ENCODE assay signal across 1 cellular context in the genomic region with DNA sequence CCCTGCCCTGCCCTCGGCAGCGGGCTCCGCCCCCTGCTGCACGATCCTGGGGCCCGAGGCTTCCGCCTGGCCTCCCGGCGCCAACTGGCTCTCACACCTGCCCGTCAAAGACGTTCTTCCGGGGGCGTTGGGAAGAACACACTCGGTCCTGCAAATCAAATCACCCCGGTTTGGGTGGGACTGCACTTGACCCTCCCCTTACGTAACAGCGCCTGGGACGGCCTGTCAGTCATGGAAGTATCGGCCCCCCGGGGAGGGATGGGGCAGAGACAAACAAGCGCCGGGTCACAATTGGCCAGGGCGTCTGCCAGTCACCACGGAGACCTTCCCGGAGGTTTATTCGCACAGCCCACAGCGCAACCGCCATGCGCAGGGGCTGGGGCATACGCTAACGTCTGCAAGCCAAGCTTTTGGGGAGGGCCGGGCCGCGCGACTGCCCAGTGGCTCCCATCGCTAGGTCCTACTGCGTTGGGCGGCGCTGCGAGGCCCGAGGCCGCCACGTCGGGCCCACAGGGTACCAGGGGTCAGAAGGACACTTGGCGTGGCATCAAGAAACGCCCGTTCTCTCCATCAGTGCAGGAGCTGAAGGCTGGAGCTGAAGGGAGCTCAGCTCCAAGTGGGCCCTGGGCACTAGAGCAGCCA.
A peak's percentile ranks its signal among the peaks of the same experiment; 100 is the strongest.
TF ChIP-seq lines count a peak whose summit lies in the region.

No MANE protein-coding gene starts in this region.

TF ChIP-seq in HepG2, 621 proteins besides CTCF, POLR2A, EP300 and RAD21 (continued from another document and continues in another):
- TF ChIP-seq, protein P1, sequence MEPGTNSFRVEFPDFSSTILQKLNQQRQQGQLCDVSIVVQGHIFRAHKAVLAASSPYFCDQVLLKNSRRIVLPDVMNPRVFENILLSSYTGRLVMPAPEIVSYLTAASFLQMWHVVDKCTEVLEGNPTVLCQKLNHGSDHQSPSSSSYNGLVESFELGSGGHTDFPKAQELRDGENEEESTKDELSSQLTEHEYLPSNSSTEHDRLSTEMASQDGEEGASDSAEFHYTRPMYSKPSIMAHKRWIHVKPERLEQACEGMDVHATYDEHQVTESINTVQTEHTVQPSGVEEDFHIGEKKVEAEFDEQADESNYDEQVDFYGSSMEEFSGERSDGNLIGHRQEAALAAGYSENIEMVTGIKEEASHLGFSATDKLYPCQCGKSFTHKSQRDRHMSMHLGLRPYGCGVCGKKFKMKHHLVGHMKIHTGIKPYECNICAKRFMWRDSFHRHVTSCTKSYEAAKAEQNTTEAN (CRISPR knock-in tag; conservative IDR thresholded peaks at IDR 0.05) = peak; percentile 42
- TF ChIP-seq NCOA5 (CRISPR knock-in tag; IDR thresholded peaks at IDR 0.05) (no peak), ZNF616 (CRISPR knock-in tag; IDR thresholded peaks at IDR 0.05; ENCODE audit: low read depth) (no peak), MATR3 (CRISPR knock-in tag; IDR thresholded peaks at IDR 0.05) (no peak), FOXK2 (IDR thresholded peaks at IDR 0.05) (0 out of 2 replicates have a peak, but pooled peaks have one; percentile 36), SNRNP70 (IDR thresholded peaks at IDR 0.05; ENCODE audit: low read depth, low read length) (no peak), FLYWCH1 (CRISPR knock-in tag; IDR thresholded peaks at IDR 0.05) (no peak), CENPX (CRISPR knock-in tag; IDR thresholded peaks at IDR 0.05) (no peak), ATM (IDR thresholded peaks at IDR 0.05; ENCODE audit: borderline replicate concordance) (peak; percentile 42; the same call in 1 of the 2 replicates), SRY (CRISPR knock-in tag; IDR thresholded peaks at IDR 0.05) (peak; percentile 86), MYC (CRISPR knock-in tag; IDR thresholded peaks at IDR 0.05; ENCODE audit: borderline replicate concordance) (peak; percentile 91), SRF (IDR thresholded peaks at IDR 0.05; ENCODE audit: low read depth, low read length) (0 out of 2 replicates have a peak, but pooled peaks have one; percentile 14), ZNF552 (CRISPR knock-in tag; IDR thresholded peaks at IDR 0.05; ENCODE audit: borderline replicate concordance) (peak; percentile 89), PAWR (CRISPR knock-in tag; IDR thresholded peaks at IDR 0.05; ENCODE audit: borderline replicate concordance) (peak; percentile 72; the same call in 1 of the 2 replicates), SAFB2 (CRISPR knock-in tag; IDR thresholded peaks at IDR 0.05; ENCODE audit: borderline replicate concordance, low read depth) (no peak), HNF4A (CRISPR knock-in tag; IDR thresholded peaks at IDR 0.05) (peak; percentile 74), TBP (CRISPR knock-in tag; IDR thresholded peaks at IDR 0.05) (no peak), MXD4 (CRISPR knock-in tag; IDR thresholded peaks at IDR 0.05) (peak; percentile 76; the same call in 1 of the 2 replicates), SMAD3 (CRISPR knock-in tag; IDR thresholded peaks at IDR 0.05) (peak; percentile 89), RFX5 (IDR thresholded peaks at IDR 0.05; ENCODE audit: low read depth, low read length) (peak; percentile 64; the same call in 1 of the 2 replicates), FOXA1 (IDR thresholded peaks at IDR 0.05) (no peak), FOXA1 (CRISPR knock-in tag; IDR thresholded peaks at IDR 0.05) (no peak; the same call in 1 of the 2 replicates)
- TF ChIP-seq, protein P2, sequence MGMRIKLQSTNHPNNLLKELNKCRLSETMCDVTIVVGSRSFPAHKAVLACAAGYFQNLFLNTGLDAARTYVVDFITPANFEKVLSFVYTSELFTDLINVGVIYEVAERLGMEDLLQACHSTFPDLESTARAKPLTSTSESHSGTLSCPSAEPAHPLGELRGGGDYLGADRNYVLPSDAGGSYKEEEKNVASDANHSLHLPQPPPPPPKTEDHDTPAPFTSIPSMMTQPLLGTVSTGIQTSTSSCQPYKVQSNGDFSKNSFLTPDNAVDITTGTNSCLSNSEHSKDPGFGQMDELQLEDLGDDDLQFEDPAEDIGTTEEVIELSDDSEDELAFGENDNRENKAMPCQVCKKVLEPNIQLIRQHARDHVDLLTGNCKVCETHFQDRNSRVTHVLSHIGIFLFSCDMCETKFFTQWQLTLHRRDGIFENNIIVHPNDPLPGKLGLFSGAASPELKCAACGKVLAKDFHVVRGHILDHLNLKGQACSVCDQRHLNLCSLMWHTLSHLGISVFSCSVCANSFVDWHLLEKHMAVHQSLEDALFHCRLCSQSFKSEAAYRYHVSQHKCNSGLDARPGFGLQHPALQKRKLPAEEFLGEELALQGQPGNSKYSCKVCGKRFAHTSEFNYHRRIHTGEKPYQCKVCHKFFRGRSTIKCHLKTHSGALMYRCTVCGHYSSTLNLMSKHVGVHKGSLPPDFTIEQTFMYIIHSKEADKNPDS (CRISPR knock-in tag; IDR thresholded peaks at IDR 0.05) = no peak
- TF ChIP-seq, protein P3, sequence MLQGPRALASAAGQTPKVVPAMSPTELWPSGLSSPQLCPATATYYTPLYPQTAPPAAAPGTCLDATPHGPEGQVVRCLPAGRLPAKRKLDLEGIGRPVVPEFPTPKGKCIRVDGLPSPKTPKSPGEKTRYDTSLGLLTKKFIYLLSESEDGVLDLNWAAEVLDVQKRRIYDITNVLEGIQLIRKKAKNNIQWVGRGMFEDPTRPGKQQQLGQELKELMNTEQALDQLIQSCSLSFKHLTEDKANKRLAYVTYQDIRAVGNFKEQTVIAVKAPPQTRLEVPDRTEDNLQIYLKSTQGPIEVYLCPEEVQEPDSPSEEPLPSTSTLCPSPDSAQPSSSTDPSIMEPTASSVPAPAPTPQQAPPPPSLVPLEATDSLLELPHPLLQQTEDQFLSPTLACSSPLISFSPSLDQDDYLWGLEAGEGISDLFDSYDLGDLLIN (CRISPR knock-in tag; IDR thresholded peaks at IDR 0.05; ENCODE audit: borderline replicate concordance) = no peak
- TF ChIP-seq, protein P4, sequence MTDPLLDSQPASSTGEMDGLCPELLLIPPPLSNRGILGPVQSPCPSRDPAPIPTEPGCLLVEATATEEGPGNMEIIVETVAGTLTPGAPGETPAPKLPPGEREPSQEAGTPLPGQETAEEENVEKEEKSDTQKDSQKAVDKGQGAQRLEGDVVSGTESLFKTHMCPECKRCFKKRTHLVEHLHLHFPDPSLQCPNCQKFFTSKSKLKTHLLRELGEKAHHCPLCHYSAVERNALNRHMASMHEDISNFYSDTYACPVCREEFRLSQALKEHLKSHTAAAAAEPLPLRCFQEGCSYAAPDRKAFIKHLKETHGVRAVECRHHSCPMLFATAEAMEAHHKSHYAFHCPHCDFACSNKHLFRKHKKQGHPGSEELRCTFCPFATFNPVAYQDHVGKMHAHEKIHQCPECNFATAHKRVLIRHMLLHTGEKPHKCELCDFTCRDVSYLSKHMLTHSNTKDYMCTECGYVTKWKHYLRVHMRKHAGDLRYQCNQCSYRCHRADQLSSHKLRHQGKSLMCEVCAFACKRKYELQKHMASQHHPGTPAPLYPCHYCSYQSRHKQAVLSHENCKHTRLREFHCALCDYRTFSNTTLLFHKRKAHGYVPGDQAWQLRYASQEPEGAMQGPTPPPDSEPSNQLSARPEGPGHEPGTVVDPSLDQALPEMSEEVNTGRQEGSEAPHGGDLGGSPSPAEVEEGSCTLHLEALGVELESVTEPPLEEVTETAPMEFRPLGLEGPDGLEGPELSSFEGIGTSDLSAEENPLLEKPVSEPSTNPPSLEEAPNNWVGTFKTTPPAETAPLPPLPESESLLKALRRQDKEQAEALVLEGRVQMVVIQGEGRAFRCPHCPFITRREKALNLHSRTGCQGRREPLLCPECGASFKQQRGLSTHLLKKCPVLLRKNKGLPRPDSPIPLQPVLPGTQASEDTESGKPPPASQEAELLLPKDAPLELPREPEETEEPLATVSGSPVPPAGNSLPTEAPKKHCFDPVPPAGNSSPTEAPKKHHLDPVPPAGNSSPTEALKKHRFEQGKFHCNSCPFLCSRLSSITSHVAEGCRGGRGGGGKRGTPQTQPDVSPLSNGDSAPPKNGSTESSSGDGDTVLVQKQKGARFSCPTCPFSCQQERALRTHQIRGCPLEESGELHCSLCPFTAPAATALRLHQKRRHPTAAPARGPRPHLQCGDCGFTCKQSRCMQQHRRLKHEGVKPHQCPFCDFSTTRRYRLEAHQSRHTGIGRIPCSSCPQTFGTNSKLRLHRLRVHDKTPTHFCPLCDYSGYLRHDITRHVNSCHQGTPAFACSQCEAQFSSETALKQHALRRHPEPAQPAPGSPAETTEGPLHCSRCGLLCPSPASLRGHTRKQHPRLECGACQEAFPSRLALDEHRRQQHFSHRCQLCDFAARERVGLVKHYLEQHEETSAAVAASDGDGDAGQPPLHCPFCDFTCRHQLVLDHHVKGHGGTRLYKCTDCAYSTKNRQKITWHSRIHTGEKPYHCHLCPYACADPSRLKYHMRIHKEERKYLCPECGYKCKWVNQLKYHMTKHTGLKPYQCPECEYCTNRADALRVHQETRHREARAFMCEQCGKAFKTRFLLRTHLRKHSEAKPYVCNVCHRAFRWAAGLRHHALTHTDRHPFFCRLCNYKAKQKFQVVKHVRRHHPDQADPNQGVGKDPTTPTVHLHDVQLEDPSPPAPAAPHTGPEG (CRISPR knock-in tag; IDR thresholded peaks at IDR 0.05) = no peak
- TF ChIP-seq, protein P5, sequence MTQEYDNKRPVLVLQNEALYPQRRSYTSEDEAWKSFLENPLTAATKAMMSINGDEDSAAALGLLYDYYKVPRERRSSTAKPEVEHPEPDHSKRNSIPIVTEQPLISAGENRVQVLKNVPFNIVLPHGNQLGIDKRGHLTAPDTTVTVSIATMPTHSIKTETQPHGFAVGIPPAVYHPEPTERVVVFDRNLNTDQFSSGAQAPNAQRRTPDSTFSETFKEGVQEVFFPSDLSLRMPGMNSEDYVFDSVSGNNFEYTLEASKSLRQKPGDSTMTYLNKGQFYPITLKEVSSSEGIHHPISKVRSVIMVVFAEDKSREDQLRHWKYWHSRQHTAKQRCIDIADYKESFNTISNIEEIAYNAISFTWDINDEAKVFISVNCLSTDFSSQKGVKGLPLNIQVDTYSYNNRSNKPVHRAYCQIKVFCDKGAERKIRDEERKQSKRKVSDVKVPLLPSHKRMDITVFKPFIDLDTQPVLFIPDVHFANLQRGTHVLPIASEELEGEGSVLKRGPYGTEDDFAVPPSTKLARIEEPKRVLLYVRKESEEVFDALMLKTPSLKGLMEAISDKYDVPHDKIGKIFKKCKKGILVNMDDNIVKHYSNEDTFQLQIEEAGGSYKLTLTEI (CRISPR knock-in tag; conservative IDR thresholded peaks at IDR 0.05) = no peak
- TF ChIP-seq, protein P6, sequence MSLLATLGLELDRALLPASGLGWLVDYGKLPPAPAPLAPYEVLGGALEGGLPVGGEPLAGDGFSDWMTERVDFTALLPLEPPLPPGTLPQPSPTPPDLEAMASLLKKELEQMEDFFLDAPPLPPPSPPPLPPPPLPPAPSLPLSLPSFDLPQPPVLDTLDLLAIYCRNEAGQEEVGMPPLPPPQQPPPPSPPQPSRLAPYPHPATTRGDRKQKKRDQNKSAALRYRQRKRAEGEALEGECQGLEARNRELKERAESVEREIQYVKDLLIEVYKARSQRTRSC (CRISPR knock-in tag; IDR thresholded peaks at IDR 0.05; ENCODE audit: low read depth) = no peak
- TF ChIP-seq, protein P7, sequence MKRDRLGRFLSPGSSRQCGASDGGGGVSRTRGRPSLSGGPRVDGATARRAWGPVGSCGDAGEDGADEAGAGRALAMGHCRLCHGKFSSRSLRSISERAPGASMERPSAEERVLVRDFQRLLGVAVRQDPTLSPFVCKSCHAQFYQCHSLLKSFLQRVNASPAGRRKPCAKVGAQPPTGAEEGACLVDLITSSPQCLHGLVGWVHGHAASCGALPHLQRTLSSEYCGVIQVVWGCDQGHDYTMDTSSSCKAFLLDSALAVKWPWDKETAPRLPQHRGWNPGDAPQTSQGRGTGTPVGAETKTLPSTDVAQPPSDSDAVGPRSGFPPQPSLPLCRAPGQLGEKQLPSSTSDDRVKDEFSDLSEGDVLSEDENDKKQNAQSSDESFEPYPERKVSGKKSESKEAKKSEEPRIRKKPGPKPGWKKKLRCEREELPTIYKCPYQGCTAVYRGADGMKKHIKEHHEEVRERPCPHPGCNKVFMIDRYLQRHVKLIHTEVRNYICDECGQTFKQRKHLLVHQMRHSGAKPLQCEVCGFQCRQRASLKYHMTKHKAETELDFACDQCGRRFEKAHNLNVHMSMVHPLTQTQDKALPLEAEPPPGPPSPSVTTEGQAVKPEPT (CRISPR knock-in tag; IDR thresholded peaks at IDR 0.05; ENCODE audit: low read depth) = no peak
- TF ChIP-seq, protein P8, sequence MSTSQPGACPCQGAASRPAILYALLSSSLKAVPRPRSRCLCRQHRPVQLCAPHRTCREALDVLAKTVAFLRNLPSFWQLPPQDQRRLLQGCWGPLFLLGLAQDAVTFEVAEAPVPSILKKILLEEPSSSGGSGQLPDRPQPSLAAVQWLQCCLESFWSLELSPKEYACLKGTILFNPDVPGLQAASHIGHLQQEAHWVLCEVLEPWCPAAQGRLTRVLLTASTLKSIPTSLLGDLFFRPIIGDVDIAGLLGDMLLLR (CRISPR knock-in tag; IDR thresholded peaks at IDR 0.05) = no peak; the same call in 1 of the 2 replicates
- TF ChIP-seq, protein P9, sequence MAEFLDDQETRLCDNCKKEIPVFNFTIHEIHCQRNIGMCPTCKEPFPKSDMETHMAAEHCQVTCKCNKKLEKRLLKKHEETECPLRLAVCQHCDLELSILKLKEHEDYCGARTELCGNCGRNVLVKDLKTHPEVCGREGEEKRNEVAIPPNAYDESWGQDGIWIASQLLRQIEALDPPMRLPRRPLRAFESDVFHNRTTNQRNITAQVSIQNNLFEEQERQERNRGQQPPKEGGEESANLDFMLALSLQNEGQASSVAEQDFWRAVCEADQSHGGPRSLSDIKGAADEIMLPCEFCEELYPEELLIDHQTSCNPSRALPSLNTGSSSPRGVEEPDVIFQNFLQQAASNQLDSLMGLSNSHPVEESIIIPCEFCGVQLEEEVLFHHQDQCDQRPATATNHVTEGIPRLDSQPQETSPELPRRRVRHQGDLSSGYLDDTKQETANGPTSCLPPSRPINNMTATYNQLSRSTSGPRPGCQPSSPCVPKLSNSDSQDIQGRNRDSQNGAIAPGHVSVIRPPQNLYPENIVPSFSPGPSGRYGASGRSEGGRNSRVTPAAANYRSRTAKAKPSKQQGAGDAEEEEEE (CRISPR knock-in tag; IDR thresholded peaks at IDR 0.05; ENCODE audit: borderline replicate concordance) = peak; percentile 81; the same call in 1 of the 2 replicates
- TF ChIP-seq, protein P10, sequence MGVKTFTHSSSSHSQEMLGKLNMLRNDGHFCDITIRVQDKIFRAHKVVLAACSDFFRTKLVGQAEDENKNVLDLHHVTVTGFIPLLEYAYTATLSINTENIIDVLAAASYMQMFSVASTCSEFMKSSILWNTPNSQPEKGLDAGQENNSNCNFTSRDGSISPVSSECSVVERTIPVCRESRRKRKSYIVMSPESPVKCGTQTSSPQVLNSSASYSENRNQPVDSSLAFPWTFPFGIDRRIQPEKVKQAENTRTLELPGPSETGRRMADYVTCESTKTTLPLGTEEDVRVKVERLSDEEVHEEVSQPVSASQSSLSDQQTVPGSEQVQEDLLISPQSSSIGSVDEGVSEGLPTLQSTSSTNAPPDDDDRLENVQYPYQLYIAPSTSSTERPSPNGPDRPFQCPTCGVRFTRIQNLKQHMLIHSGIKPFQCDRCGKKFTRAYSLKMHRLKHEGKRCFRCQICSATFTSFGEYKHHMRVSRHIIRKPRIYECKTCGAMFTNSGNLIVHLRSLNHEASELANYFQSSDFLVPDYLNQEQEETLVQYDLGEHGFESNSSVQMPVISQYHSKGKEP (CRISPR knock-in tag; IDR thresholded peaks at IDR 0.05) = peak; percentile 38; the same call in 1 of the 2 replicates
